Comparison of ENCODE assay signal across 1 cellular context in genomic region chr11:122695076-122695620, GRCh38.
TF ChIP-seq lines count a peak whose summit lies in the region.

No MANE protein-coding gene starts in this region.

TF ChIP-seq in WTC11, 78 proteins besides CTCF, POLR2A, EP300 and RAD21 (continued from another document):
- no peak for TF ChIP-seq ZMAT4 (CRISPR knock-in tag; IDR thresholded peaks at IDR 0.05)
- no peak for TF ChIP-seq MYBL2 (CRISPR knock-in tag; IDR thresholded peaks at IDR 0.05)
- no peak for TF ChIP-seq NFATC4 (CRISPR knock-in tag; IDR thresholded peaks at IDR 0.05)
- no peak for TF ChIP-seq ZNF416 (CRISPR knock-in tag; IDR thresholded peaks at IDR 0.05)
- no peak for TF ChIP-seq ZNF423 (CRISPR knock-in tag; IDR thresholded peaks at IDR 0.05)
